ENCODE assay signal across 10 cellular contexts in the genomic region with DNA sequence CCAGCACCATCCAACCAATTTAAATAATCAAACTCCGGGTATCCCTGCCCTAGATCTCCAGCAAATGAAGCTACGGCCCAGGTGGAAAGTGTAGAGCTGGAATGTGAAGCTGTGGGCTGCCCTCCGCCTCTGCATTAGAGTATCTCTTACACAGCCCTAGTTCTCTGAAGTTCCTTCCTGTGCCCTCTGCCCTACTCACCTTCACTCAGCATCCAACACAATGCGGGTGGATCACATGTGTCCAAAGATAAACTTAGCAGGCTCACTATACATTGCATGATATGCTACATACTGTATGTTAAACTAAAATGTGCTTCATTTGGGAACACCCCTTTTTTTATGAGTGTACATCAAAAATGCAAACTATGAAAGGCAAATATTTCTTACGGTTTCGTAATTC.
DNase-seq lines count a peak whose midpoint lies in the region; ATAC-seq and TF ChIP-seq lines count a peak whose summit lies in the region.
"Had no signal": no experiment of that assay in that cellular context is flagged by ENCODE, and none has a peak within 500 bp of the region (broad histone marks: within the 10 kb centered on the region; RNA-seq: fewer than 3 reads in every experiment).

No MANE protein-coding gene starts in this region.

- H3K36me3 ChIP-seq in fibroblast of lung (ENCODE audit: control insufficient read depth, insufficient read depth, low read length) (no peaks in the 10 kb centered on the region), heart right ventricle (no peaks in the 10 kb centered on the region), H7 (replicated peaks; ENCODE audit: control insufficient read depth, insufficient read depth, low read length) (no peaks in the 10 kb centered on the region)
- H3K36me3 ChIP-seq: BE2C, cardiac muscle cell had no signal

- intact Hi-C loops in heart right ventricle (cut with DNase I) = no loop called here

- no peak overlapping the region for H2AFZ ChIP-seq in fibroblast of lung (ENCODE audit: low read length)

- CTCF ChIA-PET in AG04450 (lab: Charles Lee) = interaction anchor here (1.3 kb wide), 1 partner anchor 128 kb away, joined by 6 read pairs; no protein-coding TSS in a partner anchor

- no peaks in the 10 kb centered on the region for H3K27me3 ChIP-seq in AG04450 (ENCODE audit: control insufficient read depth, insufficient read depth, low read length)
- H3K27me3 ChIP-seq in fibroblast of lung (ENCODE audit: control insufficient read depth, insufficient read depth, low read length) = no peaks in the 10 kb centered on the region
- H3K27me3 ChIP-seq in heart right ventricle = no peaks in the 10 kb centered on the region
- H3K27me3 ChIP-seq in H7 (ENCODE audit: control insufficient read depth, insufficient read depth, low read length) = no peaks in the 10 kb centered on the region
- H3K27me3 ChIP-seq: BE2C, cardiac muscle cell had no signal

- POLR2A ChIA-PET in AG04450 (lab: Yijun Ruan, JAX) = interaction anchor here (0.6 kb wide), 1 partner anchor 350 kb away, joined by 3 read pairs; no protein-coding TSS in a partner anchor

- no peak for DNase-seq in AG04450 (ENCODE audit: low read depth, low spot score)
- peak; percentile 71 for DNase-seq in HT-29 (ENCODE audit: low spot score)
- DNase-seq in fibroblast of lung (ENCODE audit: low read depth in 2 of 2) = no peak
- no peak for DNase-seq in heart right ventricle
- DNase-seq in T-helper 9 cell = no peak
- no peak for DNase-seq in H7
- no peak for DNase-seq in activated CD4-positive, alpha-beta T cell treated with anti-CD3 and anti-CD28 coated beads, Interleukin-2, amount 50 U/mL, for 48 hours
- DNase-seq: BE2C had no signal

- ATAC-seq in GM21423 (IDR thresholded peaks at IDR 0.05; ENCODE audit: unreplicated experiment) = peak; percentile 10
- ATAC-seq in heart right ventricle = no peak

- H3K4me3 ChIP-seq in AG04450 (ENCODE audit: low read depth, low read length) (no peak overlapping the region), fibroblast of lung (replicated peaks in 1 of 4; ENCODE audit: control extremely low read depth in 1 of 4, insufficient read depth in 1 of 4, low read depth in 3 of 4, low read length in 4 of 4) (no peak overlapping the region), heart right ventricle (no peak overlapping the region), H7 (ENCODE audit: insufficient read depth, low read depth, low read length) (no peak overlapping the region)
- H3K4me3 ChIP-seq: cardiac muscle cell had no signal

- no peak overlapping the region for H3K4me2 ChIP-seq in fibroblast of lung (ENCODE audit: extremely low read depth, insufficient read depth, low read length)

- no peaks in the 10 kb centered on the region for H3K9me3 ChIP-seq in AG04450 (ENCODE audit: control insufficient read depth, insufficient read depth, low read length)
- no peaks in the 10 kb centered on the region for H3K9me3 ChIP-seq in fibroblast of lung (ENCODE audit: control insufficient read depth, insufficient read depth, low read depth, low read length)
- no peaks in the 10 kb centered on the region for H3K9me3 ChIP-seq in heart right ventricle
- H3K9me3 ChIP-seq: BE2C had no signal

- H3K27ac ChIP-seq in AG04450 (ENCODE audit: low read depth, low read length) (peak overlapping the region; percentile 31), fibroblast of lung (ENCODE audit: insufficient read depth, low read length) (peak overlapping the region; percentile 75), heart right ventricle (no peak overlapping the region)
- H3K27ac ChIP-seq: cardiac muscle cell had no signal

- H3K4me1 ChIP-seq in fibroblast of lung (ENCODE audit: control insufficient read depth, extremely low read depth, insufficient read depth, low read length) = peaks cover 10% of the 10 kb centered on the region
- peaks cover 0 to 16% (median 0%) of the 10 kb centered on the region in 9 donors for H3K4me1 ChIP-seq in heart right ventricle

- 86 to 90% methylated on average over 6 of the region's 6 CpGs for WGBS in heart right ventricle, 2 donors

- no peak overlapping the region for H3K9ac ChIP-seq in fibroblast of lung (ENCODE audit: insufficient read depth, low read length)

- H4K20me1 ChIP-seq in fibroblast of lung (ENCODE audit: control insufficient read depth, extremely low read depth, insufficient read depth, low read length) = no peaks in the 10 kb centered on the region

- no peaks in the 10 kb centered on the region for H3K79me2 ChIP-seq in fibroblast of lung (ENCODE audit: control insufficient read depth, insufficient read depth, low read length)

- TF ChIP-seq CTCF in AG04450 (IDR thresholded peaks at IDR 0.05; ENCODE audit: low read depth, low read length) = no peak
- TF ChIP-seq CTCF in fibroblast of lung (conservative IDR thresholded peaks at IDR 0.05 in 1 of 2, IDR thresholded peaks at IDR 0.05 in 1 of 2; ENCODE audit: low read depth in 1 of 2, low read length in 2 of 2) = no peak
- TF ChIP-seq CTCF in heart right ventricle (IDR thresholded peaks at IDR 0.05) = no peak

Comparison
In these comparisons a context has a peak if more than half of its experiments do, and no peak if none do; other contexts are left out.
1. H3K27ac ChIP-seq: peak in AG04450 (single experiment) and fibroblast of lung (single experiment); none in heart right ventricle (0 of 10).